8 cellular contexts compared by ENCODE assay signal in genomic region chr4:102501635-102502382, GRCh38. TPM values are rescaled to one million over a fixed set of nuclear protein-coding genes. Genes with fewer than 3 reads are reported as not detected.
DNase-seq lines count a peak whose midpoint lies in the region; ATAC-seq, FAIRE-seq and TF ChIP-seq lines count a peak whose summit lies in the region.

No MANE protein-coding gene starts in this region.

- TF ChIP-seq POLR2A in GM12892 (IDR thresholded peaks at IDR 0.05; ENCODE audit: low read depth, low read length) = peak; percentile 82; the same call in 1 of the 2 replicates

- intact Hi-C loops in sciatic nerve (cut with DNase I) = no loop called here

- H3K4me3 ChIP-seq in astrocyte of the spinal cord (ENCODE audit: low read depth, low read length) = peak overlapping the region; percentile 88

- in situ Hi-C loops in astrocyte of the spinal cord (cut with HindIII; ENCODE audit: low sequenced_read_pairs) = no loop called here

- FAIRE-seq in GM12892 (lab: Jason Lieb, UNC) = peak; percentile 88

- DNase-seq in GM12892 (ENCODE audit: insufficient read length) (peak; percentile 32), NAMALWA (ENCODE audit: low spot score) (peak; percentile 81), T-helper 9 cell (peak; percentile 49), astrocyte of the spinal cord (ENCODE audit: low read depth, low spot score) (peak; percentile 83), hypothalamus (lab: John Stamatoyannopoulos, UW) (peak in 50 of 51 donors; percentile 22 to 88 (median 62)), sciatic nerve (ENCODE audit: low spot score) (peak; percentile 86), COLO829 (ENCODE audit: low spot score) (no peak)

- ATAC-seq in HG02571 (IDR thresholded peaks at IDR 0.05; ENCODE audit: unreplicated experiment) (peak; percentile 47), sciatic nerve (peak; percentile 90)

- TF ChIP-seq CTCF in astrocyte of the spinal cord (IDR thresholded peaks at IDR 0.05; ENCODE audit: low read depth, low read length) = no peak

RNA-seq across cellular contexts. Expression of gene NFKB1, which starts 0.7 kb away (rescaled TPM):
- polyA plus RNA-seq in GM12892 (2012; ENCODE audit: missing spikeins) = 46.8 TPM
- total RNA-seq in sciatic nerve = 41.9 TPM
